Comparison of ENCODE assay signal across 13 cellular contexts in genomic region chr5:88746438-88746882, GRCh38.
DNase-seq lines count a peak whose midpoint lies in the region; ATAC-seq lines count a peak whose summit lies in the region.
"Had no signal": no experiment of that assay in that cellular context is flagged by ENCODE, and none has a peak within 500 bp of the region (broad histone marks: within the 10 kb centered on the region; RNA-seq: fewer than 3 reads in every experiment).

No MANE protein-coding gene starts in this region.

- H3K4me1 ChIP-seq in right cardiac atrium (ENCODE audit: control insufficient read depth, insufficient read depth, low read length), result peaks cover 3% of the 10 kb centered on the region

- ATAC-seq in right cardiac atrium (peak; percentile 40 to 58), Right ventricle myocardium inferior (no peak), HG02763 (IDR thresholded peaks at IDR 0.05; ENCODE audit: unreplicated experiment) (peak; percentile 84), HG03520 (IDR thresholded peaks at IDR 0.05; ENCODE audit: unreplicated experiment) (peak; percentile 66)
- ATAC-seq: A549, mucosa of descending colon had no signal

- H3K27me3 ChIP-seq in right cardiac atrium (ENCODE audit: control insufficient read depth, insufficient read depth), result no peaks in the 10 kb centered on the region

- no peak overlapping the region for H3K4me3 ChIP-seq in right cardiac atrium (ENCODE audit: low read length)
- H3K4me3 ChIP-seq: A549, mucosa of descending colon, skin epidermis had no signal

- H3K9me3 ChIP-seq in right cardiac atrium (ENCODE audit: control insufficient read depth, low read length), result no peaks in the 10 kb centered on the region
- H3K9me3 ChIP-seq: A549, mucosa of descending colon had no signal

- DNase-seq in right cardiac atrium (no peak), Right ventricle myocardium inferior (ENCODE audit: missing footprints) (no peak), C1 segment of cervical spinal cord (lab: John Stamatoyannopoulos, UW) (no peak), COLO829 (ENCODE audit: low spot score) (no peak), HuH-7.5 (ENCODE audit: low spot score) (no peak), NCI-H1417 (lab: John Stamatoyannopoulos, UW) (no peak)
- DNase-seq: activated CD4-positive, alpha-beta T cell treated with anti-CD3 and anti-CD28 coated beads for 48 hours; mucosa of descending colon; NCI-H1436 treated with DMSO at 0.1 percent for 48 hours had no signal

- 62% methylated on average over 3 of the region's 3 CpGs for WGBS in right cardiac atrium

- intact Hi-C loops in right cardiac atrium (cut with DNase I), result no loop called here
- intact Hi-C loops in Right ventricle myocardium inferior (cut with DNase I), result no loop called here

- peak overlapping the region; percentile 15 for H3K27ac ChIP-seq in right cardiac atrium (ENCODE audit: low read length)
- H3K27ac ChIP-seq: A549, skin epidermis had no signal
